Comparison of ENCODE assay signal across 8 cellular contexts in the genomic region with DNA sequence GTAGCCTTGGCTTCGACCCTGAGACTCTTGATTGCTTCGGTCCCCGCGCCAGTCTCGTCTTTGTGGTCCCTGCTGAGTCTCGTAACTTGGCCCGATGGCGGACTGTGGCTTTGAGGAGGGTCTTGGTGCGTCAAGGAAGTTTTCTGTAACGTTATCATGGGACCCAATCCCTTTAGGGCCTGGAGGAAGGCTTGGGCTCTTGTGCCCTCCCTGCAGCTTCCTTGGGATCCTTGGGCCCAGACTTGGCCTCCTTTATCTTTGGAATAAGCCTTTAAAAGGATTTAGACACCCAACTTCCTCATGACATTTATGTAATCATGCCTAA. TPM values are rescaled to one million over a fixed set of nuclear protein-coding genes. Genes with fewer than 3 reads are reported as not detected.
DNase-seq lines count a peak whose midpoint lies in the region; ATAC-seq and TF ChIP-seq lines count a peak whose summit lies in the region.

No MANE protein-coding gene starts in this region.

- H3K14ac ChIP-seq in IMR-90 (replicated peaks; ENCODE audit: low read depth, low read length) = peak overlapping the region; percentile 85

- H3K36me3 ChIP-seq in BLaER1 (peaks cover 39% of the 10 kb centered on the region), IMR-90 (ENCODE audit: control insufficient read depth, insufficient read depth, low read length) (peaks cover 11% of the 10 kb centered on the region), mammary epithelial cell (ENCODE audit: insufficient read depth, low read length) (peaks cover 10% of the 10 kb centered on the region)

- peak overlapping the region; percentile 79 to 95 for H4K8ac ChIP-seq in IMR-90 (ENCODE audit: low read depth in 2 of 2, low read length in 2 of 2)

- no peak for TF ChIP-seq POLR2A in IMR-90 (IDR thresholded peaks at IDR 0.05; ENCODE audit: low read depth, low read length)

- H3K9me3 ChIP-seq in BLaER1 = no peaks in the 10 kb centered on the region
- H3K9me3 ChIP-seq in IMR-90 (ENCODE audit: control insufficient read depth, insufficient read depth, low read length) = no peaks in the 10 kb centered on the region
- no peaks in the 10 kb centered on the region for H3K9me3 ChIP-seq in mammary epithelial cell (replicated peaks; ENCODE audit: insufficient read depth, low read length)
- H3K9me3 ChIP-seq in mononuclear cell (ENCODE audit: low read depth, low read length) = no peaks in the 10 kb centered on the region

- peak overlapping the region; percentile 7; the same call in 1 of the 2 replicates for H2BK120ac ChIP-seq in IMR-90 (ENCODE audit: low read depth, low read length)

- CTCF ChIA-PET in IMR-90 (lab: Yijun Ruan, JAX) = no interaction called here
- CTCF ChIA-PET in mammary epithelial cell (lab: Charles Lee; ENCODE audit: low non-redundant PET) = no interaction called here

- POLR2A ChIA-PET in IMR-90 (lab: Charles Lee; ENCODE audit: unreplicated experiment) = interaction anchor here (0.6 kb wide), 1 partner anchor 80 kb away, joined by 3 read pairs; no protein-coding TSS in a partner anchor

- DNase-seq in IMR-90 (peak; percentile 23), mammary epithelial cell (no peak), omental fat pad (ENCODE audit: low spot score) (no peak), NCI-H510A (lab: John Stamatoyannopoulos, UW) (no peak)

- peak overlapping the region; percentile 63 for H2AK5ac ChIP-seq in IMR-90 (ENCODE audit: low read depth, low read length)

- H3K9ac ChIP-seq in BLaER1 (peak overlapping the region; percentile 93), IMR-90 (ENCODE audit: low read depth, low read length) (peak overlapping the region; percentile 92), mammary epithelial cell (ENCODE audit: insufficient read depth, low read length) (peak overlapping the region; percentile 92)

- no peak overlapping the region; the same call in 2 of the 3 replicates for H2BK15ac ChIP-seq in IMR-90 (ENCODE audit: low read depth, low read length)

- WGBS in IMR-90 (ENCODE audit: extremely low coverage in 2 of 2, insufficient read length in 1 of 2), 2 experiments = no CpG with 5 or more reads among the region's 10 CpGs
- 0% methylated on average over 6 of the region's 10 CpGs for WGBS in mammary epithelial cell (ENCODE audit: low coverage, missing lambda C conversion rate)

- peaks cover 5% of the 10 kb centered on the region; the same call in 1 of the 2 replicates for H3K9me1 ChIP-seq in IMR-90 (ENCODE audit: insufficient read depth, low read length)

- H3K4me2 ChIP-seq in BLaER1 (peak overlapping the region; percentile 88), IMR-90 (ENCODE audit: low read depth, low read length) (peak overlapping the region; percentile 86), mammary epithelial cell (ENCODE audit: insufficient read depth, low read depth, low read length) (peak overlapping the region; percentile 71)

- H3K23ac ChIP-seq in IMR-90 (ENCODE audit: low read depth, low read length) = peak overlapping the region; percentile 91

- no TSS peak for BruUV-seq in IMR-90 (replicated peaks; lab: Mats Ljungman, UMichigan)
- TSS peak; percentile 44 for BruUV-seq in mammary epithelial cell (replicated peaks; lab: Mats Ljungman, UMichigan)

- H3K4me1 ChIP-seq in BLaER1 (peaks cover 32% of the 10 kb centered on the region), IMR-90 (ENCODE audit: control insufficient read depth, insufficient read depth, low read length) (peaks cover 2% of the 10 kb centered on the region; the same call in 1 of the 2 replicates), mammary epithelial cell (ENCODE audit: insufficient read depth, low read length) (peaks cover 6% of the 10 kb centered on the region), mononuclear cell (ENCODE audit: insufficient read depth, low read length) (peaks cover 29% of the 10 kb centered on the region)

- peak overlapping the region; percentile 74 for H4K91ac ChIP-seq in IMR-90 (ENCODE audit: insufficient read depth, low read depth, low read length)

- H3K4me3 ChIP-seq in BLaER1 (peak overlapping the region; percentile 91), IMR-90 (ENCODE audit: insufficient read depth, low read depth, low read length) (peak overlapping the region; percentile 81), mammary epithelial cell (replicated peaks in 1 of 3; ENCODE audit: insufficient read depth in 1 of 3, low read depth in 2 of 3, low read length in 3 of 3) (peak overlapping the region; percentile 85 to 93 (median 93)), mononuclear cell (ENCODE audit: low read length) (peak overlapping the region; percentile 85)

- H2AK9ac ChIP-seq in IMR-90 (replicated peaks; ENCODE audit: low read depth, low read length, poor library complexity) = peak overlapping the region; percentile 72

- H3K56ac ChIP-seq in IMR-90 (ENCODE audit: extremely low read depth, insufficient read depth, low read length) = peak overlapping the region; percentile 76

- H3K79me1 ChIP-seq in IMR-90 (ENCODE audit: low read depth in 1 of 2, low read length in 2 of 2) = peaks cover 35 to 58% of the 10 kb centered on the region in 2 experiments

- no peak overlapping the region for H2BK20ac ChIP-seq in IMR-90 (ENCODE audit: low read depth, low read length)

- in situ Hi-C loops in IMR-90 (cut with MboI; ENCODE audit: low sequenced_read_pairs) = no loop called here
- in situ Hi-C loops in mammary epithelial cell (cut with MboI; ENCODE audit: low sequenced_read_pairs in 2 of 2) = no loop called here

- no peaks in the 10 kb centered on the region; the same call in 1 of the 2 replicates for H4K20me1 ChIP-seq in BLaER1
- no peaks in the 10 kb centered on the region; the same call in 1 of the 2 replicates for H4K20me1 ChIP-seq in IMR-90 (ENCODE audit: insufficient read depth, low read length)
- no peaks in the 10 kb centered on the region for H4K20me1 ChIP-seq in mammary epithelial cell (ENCODE audit: insufficient read depth, low read length)

- intact Hi-C loops in IMR-90 (cut with micrococcal nuclease) (loop anchor here (1.0 to 10.0 kb wide), 3 partner anchors 97 to 180 kb away; a partner anchor contains a TSS), mammary epithelial cell (cut with micrococcal nuclease) (loop anchor here (1.0 kb wide), 3 partner anchors 9 to 96 kb away; no protein-coding TSS in a partner anchor)

- ATAC-seq in IMR-90 (ENCODE audit: low read depth) (peak; percentile 8), omental fat pad (ENCODE audit: low FRiP score) (no peak), HG03469 (IDR thresholded peaks at IDR 0.05; ENCODE audit: unreplicated experiment) (no peak), HG02973 (IDR thresholded peaks at IDR 0.05; ENCODE audit: unreplicated experiment) (no peak)

- peak overlapping the region; percentile 88 for H3K4ac ChIP-seq in IMR-90 (ENCODE audit: low read depth, low read length)

- no peaks in the 10 kb centered on the region for H3K27me3 ChIP-seq in BLaER1
- no peaks in the 10 kb centered on the region for H3K27me3 ChIP-seq in IMR-90 (ENCODE audit: control insufficient read depth, insufficient read depth, low read length)
- H3K27me3 ChIP-seq in mammary epithelial cell (ENCODE audit: insufficient read depth, low read length) = no peaks in the 10 kb centered on the region
- no peaks in the 10 kb centered on the region for H3K27me3 ChIP-seq in mononuclear cell (ENCODE audit: insufficient read depth, low read length)

- peak overlapping the region; percentile 63 for H2BK5ac ChIP-seq in IMR-90 (ENCODE audit: low read depth, low read length, poor library complexity, severe bottlenecking)

- H3K27ac ChIP-seq in BLaER1 (peak overlapping the region; percentile 89), IMR-90 (ENCODE audit: insufficient read depth, low read length) (peak overlapping the region; percentile 78), mammary epithelial cell (ENCODE audit: insufficient read depth, low read depth, low read length) (peak overlapping the region; percentile 86)

- peak overlapping the region; percentile 8 for H3K18ac ChIP-seq in IMR-90 (ENCODE audit: low read depth, low read length)

- dilution Hi-C loops in IMR-90 (cut with HindIII; ENCODE audit: low sequenced_read_pairs, unreplicated experiment) = no loop called here
- dilution Hi-C loops in mammary epithelial cell (cut with HindIII; ENCODE audit: low sequenced_read_pairs) = no loop called here

- peak overlapping the region; percentile 59 for H4K5ac ChIP-seq in IMR-90 (ENCODE audit: low read depth, low read length)

- peaks cover 74% of the 10 kb centered on the region for H3K79me2 ChIP-seq in mammary epithelial cell (ENCODE audit: insufficient read depth, low read length)

- TF ChIP-seq CTCF in IMR-90 (conservative IDR thresholded peaks at IDR 0.05; ENCODE audit: low read depth, low read length) (no peak), mammary epithelial cell (conservative IDR thresholded peaks at IDR 0.05 in 1 of 2, IDR thresholded peaks at IDR 0.05 in 1 of 2; ENCODE audit: extremely low read depth in 1 of 2, insufficient read depth in 1 of 2, low read depth in 1 of 2, low read length in 2 of 2) (no peak), omental fat pad (IDR thresholded peaks at IDR 0.05) (no peak)

- H2AFZ ChIP-seq in IMR-90 (replicated peaks; ENCODE audit: low read length, poor library complexity) = peak overlapping the region; percentile 92
- peak overlapping the region; percentile 99 for H2AFZ ChIP-seq in mammary epithelial cell (ENCODE audit: low read depth, low read length)

- TF ChIP-seq RAD21 in IMR-90 (IDR thresholded peaks at IDR 0.05; ENCODE audit: low read length) = no peak

RNA-seq across cellular contexts. Expression of a gene that starts 0.4 kb away (rescaled TPM):
- total RNA-seq in IMR-90 (2012; rRNA removed) = 28.9 and 90.8 TPM in 2 replicates
- polyA plus RNA-seq in IMR-90 (2012; rRNA removed) = 17.7 and 21.0 TPM in 2 replicates
- 3.1 and 3.9 TPM in 2 replicates for polyA plus RNA-seq in IMR-90 (2012; cell fraction: cytosol; rRNA removed)
- 1.7 and 7.1 TPM in 2 replicates for polyA plus RNA-seq in IMR-90 (2012; cell fraction: nucleus; rRNA removed; ENCODE audit: low replicate concordance)
- 10 to 100 TPM; 51.2 to 93.5 TPM for total RNA-seq in mammary epithelial cell
- polyA plus RNA-seq in mammary epithelial cell = 24.1 TPM
- polyA minus RNA-seq in mammary epithelial cell = 32.7 TPM
- 17.2 TPM for total RNA-seq in mononuclear cell
- total RNA-seq in omental fat pad = 10 to 100 TPM; 34.8 to 38.3 (median 36.2) TPM

RNA-seq across cellular contexts. Expression of a gene that starts 10.7 kb away (rescaled TPM):
- total RNA-seq in IMR-90 (2012; rRNA removed) (not detected in 2 replicates), mammary epithelial cell (not detected), mononuclear cell (not detected), omental fat pad (not detected)
- polyA plus RNA-seq in IMR-90 (2012; rRNA removed) (not detected in 2 replicates), mammary epithelial cell (not detected)
- polyA plus RNA-seq in IMR-90 (2012; cell fraction: cytosol; rRNA removed) = not detected in 2 replicates
- not detected in 2 replicates for polyA plus RNA-seq in IMR-90 (2012; cell fraction: nucleus; rRNA removed; ENCODE audit: low replicate concordance)
- not detected for polyA minus RNA-seq in mammary epithelial cell

RNA-seq across cellular contexts. Expression of a gene that starts 58.7 kb away (rescaled TPM):
- total RNA-seq in IMR-90 (2012; rRNA removed) = 0.56 and 0.90 TPM in 2 replicates
- polyA plus RNA-seq in IMR-90 (2012; rRNA removed) = 1.3 and 1.6 TPM in 2 replicates
- polyA plus RNA-seq in IMR-90 (2012; cell fraction: cytosol; rRNA removed) = 1.1 and 1.3 TPM in 2 replicates
- polyA plus RNA-seq in IMR-90 (2012; cell fraction: nucleus; rRNA removed; ENCODE audit: low replicate concordance) = 6.1 and 8.7 TPM in 2 replicates
- total RNA-seq in mammary epithelial cell = 1 to 10 TPM in 1 of 2 donors, under 1 TPM in 1; 0.40 to 4.0 TPM
- 0.23 TPM for polyA plus RNA-seq in mammary epithelial cell
- 2.4 TPM for polyA minus RNA-seq in mammary epithelial cell
- total RNA-seq in mononuclear cell = 4.1 TPM
- 10 to 100 TPM in 2 of 4 donors, 1 to 10 TPM in 2; 1.6 to 15.6 (median 9.0) TPM for total RNA-seq in omental fat pad
